ENCODE assay signal across 8 cellular contexts in genomic region chr10:119305860-119306513, GRCh38.
A peak's percentile ranks its signal among the peaks of the same experiment; 100 is the strongest.
DNase-seq lines count a peak whose midpoint lies in the region; ATAC-seq, FAIRE-seq and TF ChIP-seq lines count a peak whose summit lies in the region.

No MANE protein-coding gene starts in this region.

- intact Hi-C loops in PC-9 (cut with micrococcal nuclease; ENCODE audit: unreplicated experiment): loop anchor here (1.0 to 10.0 kb wide), 4 partner anchors 9 to 359 kb away; no protein-coding TSS in a partner anchor

- no peaks in the 10 kb centered on the region for H3K9me2 ChIP-seq in PC-9 (ENCODE audit: insufficient read depth)

- peak overlapping the region; percentile 76 for H3K27ac ChIP-seq in ACC112 (ENCODE audit: low read depth, low read length)
- H3K27ac ChIP-seq in PC-9: peak overlapping the region; percentile 86
- H3K27ac ChIP-seq in gastroesophageal sphincter: peak overlapping the region; percentile 22 to 85 (median 80)
- peak overlapping the region; percentile 26 to 88 for H3K27ac ChIP-seq in small intestine (ENCODE audit: low read depth in 1 of 2, low read length in 1 of 2)

- H3F3A ChIP-seq in PC-9 (ENCODE audit: insufficient read depth, low read depth): peaks cover 30% of the 10 kb centered on the region

- no peaks in the 10 kb centered on the region for H3K27me3 ChIP-seq in ACC112 (ENCODE audit: insufficient read depth, low read length)
- H3K27me3 ChIP-seq in PC-9 (ENCODE audit: insufficient read depth, low read depth): no peaks in the 10 kb centered on the region
- H3K27me3 ChIP-seq in gastroesophageal sphincter: no peaks in the 10 kb centered on the region
- H3K27me3 ChIP-seq in small intestine (ENCODE audit: control insufficient read depth in 2 of 2, insufficient read depth in 2 of 2, low read length in 2 of 2): no peaks in the 10 kb centered on the region

- 18 to 40% methylated on average over 1 to 10 of the region's 11 CpGs for WGBS in gastroesophageal sphincter (ENCODE audit: low coverage in 1 of 2), 2 donors
- 42 to 50% (median 48%) methylated on average over 11 of the region's 11 CpGs for WGBS in small intestine, 3 donors

- peak overlapping the region; percentile 80 for H3K4me2 ChIP-seq in PC-9

- ATAC-seq in GM18870 (IDR thresholded peaks at IDR 0.05; ENCODE audit: unreplicated experiment) (peak; percentile 63), HG03097 (IDR thresholded peaks at IDR 0.05; ENCODE audit: low FRiP score, unreplicated experiment) (peak; percentile 45), gastroesophageal sphincter (peak; percentile 86)

- TF ChIP-seq POLR2A in gastroesophageal sphincter (IDR thresholded peaks at IDR 0.05): no peak

- no peak for FAIRE-seq in small intestine (lab: Jason Lieb, UNC)

- H4K20me1 ChIP-seq in PC-9 (ENCODE audit: insufficient read depth): no peaks in the 10 kb centered on the region

- H3K4me3 ChIP-seq in ACC112 (ENCODE audit: low read depth, low read length) (peak overlapping the region; percentile 19; the same call in 1 of the 2 replicates), PC-9 (peak overlapping the region; percentile 47; the same call in 1 of the 2 replicates), gastroesophageal sphincter (no peak overlapping the region), small intestine (ENCODE audit: low read depth in 1 of 2, low read length in 2 of 2) (no peak overlapping the region)

- TF ChIP-seq CTCF in PC-9 (conservative IDR thresholded peaks at IDR 0.05): no peak
- no peak for TF ChIP-seq CTCF in gastroesophageal sphincter (IDR thresholded peaks at IDR 0.05)

- POLR2A ChIA-PET in PC-9 (lab: Charles Lee; ENCODE audit: unreplicated experiment): interaction anchor here (0.7 kb wide), 2 partner anchors 17 to 52 kb away, joined by 3 to 4 read pairs; no protein-coding TSS in a partner anchor

- no peaks in the 10 kb centered on the region for H3K36me3 ChIP-seq in ACC112 (ENCODE audit: insufficient read depth, low read length)
- H3K36me3 ChIP-seq in PC-9 (ENCODE audit: low read depth): no peaks in the 10 kb centered on the region
- no peaks in the 10 kb centered on the region for H3K36me3 ChIP-seq in gastroesophageal sphincter
- no peaks in the 10 kb centered on the region for H3K36me3 ChIP-seq in small intestine (ENCODE audit: control insufficient read depth in 2 of 2, insufficient read depth in 2 of 2, low read length in 2 of 2)

- H3K9me3 ChIP-seq in PC-9 (ENCODE audit: insufficient read depth, low read depth) (no peaks in the 10 kb centered on the region), gastroesophageal sphincter (no peaks in the 10 kb centered on the region), small intestine (ENCODE audit: control insufficient read depth, low read depth) (no peaks in the 10 kb centered on the region)

- no peak for TF ChIP-seq EP300 in gastroesophageal sphincter (IDR thresholded peaks at IDR 0.05)

- no TSS peak for BruUV-seq in PC-9 (replicated peaks; lab: Mats Ljungman, UMichigan)

- H3K79me2 ChIP-seq in ACC112 (ENCODE audit: control insufficient read depth, insufficient read depth, low read length, unreplicated experiment): no peaks in the 10 kb centered on the region
- H3K79me2 ChIP-seq in PC-9 (ENCODE audit: low read depth): no peaks in the 10 kb centered on the region

- DNase-seq in PC-9: peak; percentile 79 to 93
- peak; percentile 74 for DNase-seq in activated T-helper 1 cell treated with Interleukin-2 at 50 U/mL for 16 hours (ENCODE audit: low read depth)
- DNase-seq in small intestine: peak; percentile 51
- DNase-seq in NCI-H82 treated with DMSO at 0.1 percent for 48 hours (lab: John Stamatoyannopoulos, UW; ENCODE audit: unreplicated experiment): no peak

- H2AFZ ChIP-seq in ACC112 (ENCODE audit: low read length, unreplicated experiment) (no peak overlapping the region), PC-9 (no peak overlapping the region)

- peaks cover 22% of the 10 kb centered on the region for H3K4me1 ChIP-seq in ACC112 (ENCODE audit: control insufficient read depth, insufficient read depth, low read length, unreplicated experiment)
- H3K4me1 ChIP-seq in PC-9 (replicated peaks; ENCODE audit: insufficient read depth): peaks cover 62% of the 10 kb centered on the region
- H3K4me1 ChIP-seq in gastroesophageal sphincter: peaks cover 0 to 95% (median 57%) of the 10 kb centered on the region in 3 donors
- peaks cover 2 to 6% of the 10 kb centered on the region in 2 donors for H3K4me1 ChIP-seq in small intestine (ENCODE audit: control insufficient read depth in 2 of 2, insufficient read depth in 1 of 2, low read depth in 1 of 2, low read length in 1 of 2)

- CTCF ChIA-PET in PC-9 (lab: Charles Lee): interaction anchor here (0.6 kb wide), 1 partner anchor 53 kb away, joined by 5 read pairs; no protein-coding TSS in a partner anchor

Comparison
In these comparisons a context has a peak if more than half of its experiments do, and no peak if none do; other contexts are left out.
1. H3K4me3 ChIP-seq: peak in ACC112 (single experiment) and PC-9 (single experiment); none in gastroesophageal sphincter (0 of 2) and small intestine (0 of 2).
2. Peak in every context shown above with its lines, with median percentiles within 50 percentile points of each other: H3K27ac ChIP-seq and ATAC-seq.